In the genomic region with DNA sequence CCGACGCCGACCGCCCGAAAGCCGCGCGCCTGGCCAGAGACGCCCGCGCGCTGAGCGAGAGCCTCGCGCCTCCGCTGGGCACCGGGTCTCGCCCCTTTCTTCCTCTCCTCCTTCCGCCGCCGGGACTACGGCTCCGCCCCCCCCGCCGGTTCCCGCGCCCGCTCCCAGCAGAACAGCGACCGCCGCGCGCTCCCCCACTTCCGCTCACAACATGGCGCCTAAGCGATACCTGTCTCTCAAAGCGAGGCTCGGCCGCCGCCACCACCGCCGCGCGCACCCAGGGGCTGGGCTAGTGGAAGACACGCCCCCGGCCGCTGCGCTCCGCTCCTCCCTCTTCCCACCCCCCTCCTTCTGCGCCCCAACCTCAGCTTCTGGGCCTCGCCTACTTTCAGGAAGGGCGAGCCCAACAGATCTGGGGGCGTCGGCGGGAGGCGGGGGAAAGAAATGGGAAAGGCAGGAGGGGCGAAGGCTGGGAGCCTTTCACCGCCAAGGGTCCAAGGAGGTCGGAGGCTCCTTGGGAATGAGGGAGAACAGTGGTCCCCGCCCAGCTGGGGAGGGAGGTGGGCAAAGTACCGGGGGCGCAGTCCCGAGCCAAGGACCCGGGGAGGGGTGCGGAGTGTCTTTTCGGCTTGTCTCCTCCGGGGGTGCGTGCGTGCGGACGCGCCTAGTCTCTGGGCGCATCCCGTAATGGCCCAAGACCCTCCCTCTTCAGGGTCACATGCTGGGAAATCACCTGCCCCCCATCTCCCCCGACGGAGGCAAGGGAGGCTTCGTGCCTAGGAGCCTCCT, we compare ENCODE assay signal across 1 cellular context.
TF ChIP-seq lines count a peak whose summit lies in the region.

A gene (minus strand): TSS at position 100 of the 789 bp plus-strand sequence. CDS start 277 bp downstream, outside the sequence.

TF ChIP-seq in K562, 482 proteins besides CTCF, POLR2A, EP300 and RAD21 (continued from another document and continues in another):
- TF ChIP-seq, protein P1, sequence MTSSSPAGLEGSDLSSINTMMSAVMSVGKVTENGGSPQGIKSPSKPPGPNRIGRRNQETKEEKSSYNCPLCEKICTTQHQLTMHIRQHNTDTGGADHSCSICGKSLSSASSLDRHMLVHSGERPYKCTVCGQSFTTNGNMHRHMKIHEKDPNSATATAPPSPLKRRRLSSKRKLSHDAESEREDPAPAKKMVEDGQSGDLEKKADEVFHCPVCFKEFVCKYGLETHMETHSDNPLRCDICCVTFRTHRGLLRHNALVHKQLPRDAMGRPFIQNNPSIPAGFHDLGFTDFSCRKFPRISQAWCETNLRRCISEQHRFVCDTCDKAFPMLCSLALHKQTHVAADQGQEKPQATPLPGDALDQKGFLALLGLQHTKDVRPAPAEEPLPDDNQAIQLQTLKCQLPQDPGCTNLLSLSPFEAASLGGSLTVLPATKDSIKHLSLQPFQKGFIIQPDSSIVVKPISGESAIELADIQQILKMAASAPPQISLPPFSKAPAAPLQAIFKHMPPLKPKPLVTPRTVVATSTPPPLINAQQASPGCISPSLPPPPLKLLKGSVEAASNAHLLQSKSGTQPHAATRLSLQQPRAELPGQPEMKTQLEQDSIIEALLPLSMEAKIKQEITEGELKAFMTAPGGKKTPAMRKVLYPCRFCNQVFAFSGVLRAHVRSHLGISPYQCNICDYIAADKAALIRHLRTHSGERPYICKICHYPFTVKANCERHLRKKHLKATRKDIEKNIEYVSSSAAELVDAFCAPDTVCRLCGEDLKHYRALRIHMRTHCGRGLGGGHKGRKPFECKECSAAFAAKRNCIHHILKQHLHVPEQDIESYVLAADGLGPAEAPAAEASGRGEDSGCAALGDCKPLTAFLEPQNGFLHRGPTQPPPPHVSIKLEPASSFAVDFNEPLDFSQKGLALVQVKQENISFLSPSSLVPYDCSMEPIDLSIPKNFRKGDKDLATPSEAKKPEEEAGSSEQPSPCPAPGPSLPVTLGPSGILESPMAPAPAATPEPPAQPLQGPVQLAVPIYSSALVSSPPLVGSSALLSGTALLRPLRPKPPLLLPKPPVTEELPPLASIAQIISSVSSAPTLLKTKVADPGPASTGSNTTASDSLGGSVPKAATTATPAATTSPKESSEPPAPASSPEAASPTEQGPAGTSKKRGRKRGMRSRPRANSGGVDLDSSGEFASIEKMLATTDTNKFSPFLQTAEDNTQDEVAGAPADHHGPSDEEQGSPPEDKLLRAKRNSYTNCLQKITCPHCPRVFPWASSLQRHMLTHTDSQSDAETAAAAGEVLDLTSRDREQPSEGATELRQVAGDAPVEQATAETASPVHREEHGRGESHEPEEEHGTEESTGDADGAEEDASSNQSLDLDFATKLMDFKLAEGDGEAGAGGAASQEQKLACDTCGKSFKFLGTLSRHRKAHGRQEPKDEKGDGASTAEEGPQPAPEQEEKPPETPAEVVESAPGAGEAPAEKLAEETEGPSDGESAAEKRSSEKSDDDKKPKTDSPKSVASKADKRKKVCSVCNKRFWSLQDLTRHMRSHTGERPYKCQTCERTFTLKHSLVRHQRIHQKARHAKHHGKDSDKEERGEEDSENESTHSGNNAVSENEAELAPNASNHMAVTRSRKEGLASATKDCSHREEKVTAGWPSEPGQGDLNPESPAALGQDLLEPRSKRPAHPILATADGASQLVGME (CRISPR knock-in tag; IDR thresholded peaks at IDR 0.05): no peak
- TF ChIP-seq ZNF354B (CRISPR knock-in tag; IDR thresholded peaks at IDR 0.05): no peak
- TF ChIP-seq MTA1 (IDR thresholded peaks at IDR 0.05; ENCODE audit: borderline replicate concordance): no peak
- TF ChIP-seq TCF7 (IDR thresholded peaks at IDR 0.05; ENCODE audit: borderline replicate concordance): no peak
- peak; percentile 69 for TF ChIP-seq CTBP1 (IDR thresholded peaks at IDR 0.05; ENCODE audit: borderline replicate concordance)
- no peak for TF ChIP-seq SRSF9 (IDR thresholded peaks at IDR 0.05; ENCODE audit: borderline replicate concordance, low read depth, low read length)
- TF ChIP-seq WHSC1 (IDR thresholded peaks at IDR 0.05; ENCODE audit: low read length): no peak
- no peak for TF ChIP-seq ZNF197 (CRISPR knock-in tag; IDR thresholded peaks at IDR 0.05; ENCODE audit: low read depth)
- TF ChIP-seq ATF7 (IDR thresholded peaks at IDR 0.05): peak; percentile 35; the same call in 1 of the 2 replicates
- TF ChIP-seq FOXA3 (CRISPR knock-in tag; conservative IDR thresholded peaks at IDR 0.05 in 1 of 2, IDR thresholded peaks at IDR 0.05 in 1 of 2): no peak
- TF ChIP-seq, protein P2, sequence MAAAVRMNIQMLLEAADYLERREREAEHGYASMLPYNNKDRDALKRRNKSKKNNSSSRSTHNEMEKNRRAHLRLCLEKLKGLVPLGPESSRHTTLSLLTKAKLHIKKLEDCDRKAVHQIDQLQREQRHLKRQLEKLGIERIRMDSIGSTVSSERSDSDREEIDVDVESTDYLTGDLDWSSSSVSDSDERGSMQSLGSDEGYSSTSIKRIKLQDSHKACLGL (CRISPR knock-in tag; IDR thresholded peaks at IDR 0.05; ENCODE audit: borderline replicate concordance, poor library complexity, severe bottlenecking): no peak
- TF ChIP-seq, protein P3, sequence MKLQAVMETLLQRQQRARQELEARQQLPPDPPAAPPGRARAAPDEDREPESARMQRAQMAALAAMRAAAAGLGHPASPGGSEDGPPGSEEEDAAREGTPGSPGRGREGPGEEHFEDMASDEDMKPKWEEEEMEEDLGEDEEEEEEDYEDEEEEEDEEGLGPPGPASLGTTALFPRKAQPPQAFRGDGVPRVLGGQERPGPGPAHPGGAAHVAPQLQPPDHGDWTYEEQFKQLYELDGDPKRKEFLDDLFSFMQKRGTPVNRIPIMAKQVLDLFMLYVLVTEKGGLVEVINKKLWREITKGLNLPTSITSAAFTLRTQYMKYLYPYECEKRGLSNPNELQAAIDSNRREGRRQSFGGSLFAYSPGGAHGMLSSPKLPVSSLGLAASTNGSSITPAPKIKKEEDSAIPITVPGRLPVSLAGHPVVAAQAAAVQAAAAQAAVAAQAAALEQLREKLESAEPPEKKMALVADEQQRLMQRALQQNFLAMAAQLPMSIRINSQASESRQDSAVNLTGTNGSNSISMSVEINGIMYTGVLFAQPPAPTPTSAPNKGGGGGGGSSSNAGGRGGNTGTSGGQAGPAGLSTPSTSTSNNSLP (IDR thresholded peaks at IDR 0.05; ENCODE audit: borderline replicate concordance, low read depth, low read length): no peak
- TF ChIP-seq, protein P4, sequence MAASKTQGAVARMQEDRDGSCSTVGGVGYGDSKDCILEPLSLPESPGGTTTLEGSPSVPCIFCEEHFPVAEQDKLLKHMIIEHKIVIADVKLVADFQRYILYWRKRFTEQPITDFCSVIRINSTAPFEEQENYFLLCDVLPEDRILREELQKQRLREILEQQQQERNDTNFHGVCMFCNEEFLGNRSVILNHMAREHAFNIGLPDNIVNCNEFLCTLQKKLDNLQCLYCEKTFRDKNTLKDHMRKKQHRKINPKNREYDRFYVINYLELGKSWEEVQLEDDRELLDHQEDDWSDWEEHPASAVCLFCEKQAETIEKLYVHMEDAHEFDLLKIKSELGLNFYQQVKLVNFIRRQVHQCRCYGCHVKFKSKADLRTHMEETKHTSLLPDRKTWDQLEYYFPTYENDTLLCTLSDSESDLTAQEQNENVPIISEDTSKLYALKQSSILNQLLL (CRISPR knock-in tag; IDR thresholded peaks at IDR 0.05; ENCODE audit: borderline replicate concordance): no peak
- TF ChIP-seq HDAC2 (IDR thresholded peaks at IDR 0.05): no peak
- TF ChIP-seq PCBP2 (IDR thresholded peaks at IDR 0.05; ENCODE audit: low read depth, low read length, poor library complexity, severe bottlenecking): no peak
- TF ChIP-seq ZEB2 (IDR thresholded peaks at IDR 0.05): no peak
- no peak for TF ChIP-seq MCM2 (IDR thresholded peaks at IDR 0.05; ENCODE audit: low read depth)
- no peak for TF ChIP-seq MXI1 (IDR thresholded peaks at IDR 0.05; ENCODE audit: low read depth, low read length)
- TF ChIP-seq ZNF175 (CRISPR knock-in tag; IDR thresholded peaks at IDR 0.05; ENCODE audit: low read depth): no peak
- TF ChIP-seq MEF2D (tag; conservative IDR thresholded peaks at IDR 0.05; ENCODE audit: low read depth): no peak
- TF ChIP-seq ZNF561 (CRISPR knock-in tag; conservative IDR thresholded peaks at IDR 0.05): no peak
- TF ChIP-seq, protein P5, sequence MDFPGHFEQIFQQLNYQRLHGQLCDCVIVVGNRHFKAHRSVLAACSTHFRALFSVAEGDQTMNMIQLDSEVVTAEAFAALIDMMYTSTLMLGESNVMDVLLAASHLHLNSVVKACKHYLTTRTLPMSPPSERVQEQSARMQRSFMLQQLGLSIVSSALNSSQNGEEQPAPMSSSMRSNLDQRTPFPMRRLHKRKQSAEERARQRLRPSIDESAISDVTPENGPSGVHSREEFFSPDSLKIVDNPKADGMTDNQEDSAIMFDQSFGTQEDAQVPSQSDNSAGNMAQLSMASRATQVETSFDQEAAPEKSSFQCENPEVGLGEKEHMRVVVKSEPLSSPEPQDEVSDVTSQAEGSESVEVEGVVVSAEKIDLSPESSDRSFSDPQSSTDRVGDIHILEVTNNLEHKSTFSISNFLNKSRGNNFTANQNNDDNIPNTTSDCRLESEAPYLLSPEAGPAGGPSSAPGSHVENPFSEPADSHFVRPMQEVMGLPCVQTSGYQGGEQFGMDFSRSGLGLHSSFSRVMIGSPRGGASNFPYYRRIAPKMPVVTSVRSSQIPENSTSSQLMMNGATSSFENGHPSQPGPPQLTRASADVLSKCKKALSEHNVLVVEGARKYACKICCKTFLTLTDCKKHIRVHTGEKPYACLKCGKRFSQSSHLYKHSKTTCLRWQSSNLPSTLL (IDR thresholded peaks at IDR 0.05): no peak
- TF ChIP-seq ZNF586 (CRISPR knock-in tag; conservative IDR thresholded peaks at IDR 0.05): no peak
- TF ChIP-seq KDM5B (IDR thresholded peaks at IDR 0.05; ENCODE audit: insufficient replicate concordance, low read depth, low read length): peak; percentile 36
- TF ChIP-seq JUNB (CRISPR knock-in tag; conservative IDR thresholded peaks at IDR 0.05): no peak
- TF ChIP-seq ZNF134 (CRISPR knock-in tag; conservative IDR thresholded peaks at IDR 0.05): no peak
- TF ChIP-seq, protein P6, sequence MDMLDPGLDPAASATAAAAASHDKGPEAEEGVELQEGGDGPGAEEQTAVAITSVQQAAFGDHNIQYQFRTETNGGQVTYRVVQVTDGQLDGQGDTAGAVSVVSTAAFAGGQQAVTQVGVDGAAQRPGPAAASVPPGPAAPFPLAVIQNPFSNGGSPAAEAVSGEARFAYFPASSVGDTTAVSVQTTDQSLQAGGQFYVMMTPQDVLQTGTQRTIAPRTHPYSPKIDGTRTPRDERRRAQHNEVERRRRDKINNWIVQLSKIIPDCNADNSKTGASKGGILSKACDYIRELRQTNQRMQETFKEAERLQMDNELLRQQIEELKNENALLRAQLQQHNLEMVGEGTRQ (CRISPR knock-in tag; IDR thresholded peaks at IDR 0.05): peak; percentile 20; the same call in 1 of the 2 replicates
- TF ChIP-seq SPI1 (IDR thresholded peaks at IDR 0.05; ENCODE audit: borderline replicate concordance, low read depth, low read length): peak; percentile 73; the same call in 1 of the 2 replicates
- TF ChIP-seq, protein P7, sequence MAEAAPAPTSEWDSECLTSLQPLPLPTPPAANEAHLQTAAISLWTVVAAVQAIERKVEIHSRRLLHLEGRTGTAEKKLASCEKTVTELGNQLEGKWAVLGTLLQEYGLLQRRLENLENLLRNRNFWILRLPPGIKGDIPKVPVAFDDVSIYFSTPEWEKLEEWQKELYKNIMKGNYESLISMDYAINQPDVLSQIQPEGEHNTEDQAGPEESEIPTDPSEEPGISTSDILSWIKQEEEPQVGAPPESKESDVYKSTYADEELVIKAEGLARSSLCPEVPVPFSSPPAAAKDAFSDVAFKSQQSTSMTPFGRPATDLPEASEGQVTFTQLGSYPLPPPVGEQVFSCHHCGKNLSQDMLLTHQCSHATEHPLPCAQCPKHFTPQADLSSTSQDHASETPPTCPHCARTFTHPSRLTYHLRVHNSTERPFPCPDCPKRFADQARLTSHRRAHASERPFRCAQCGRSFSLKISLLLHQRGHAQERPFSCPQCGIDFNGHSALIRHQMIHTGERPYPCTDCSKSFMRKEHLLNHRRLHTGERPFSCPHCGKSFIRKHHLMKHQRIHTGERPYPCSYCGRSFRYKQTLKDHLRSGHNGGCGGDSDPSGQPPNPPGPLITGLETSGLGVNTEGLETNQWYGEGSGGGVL (CRISPR knock-in tag; IDR thresholded peaks at IDR 0.05): no peak
- no peak for TF ChIP-seq RNF2 (IDR thresholded peaks at IDR 0.05)
- TF ChIP-seq SRF (CRISPR knock-in tag; IDR thresholded peaks at IDR 0.05): no peak
- TF ChIP-seq, protein P8, sequence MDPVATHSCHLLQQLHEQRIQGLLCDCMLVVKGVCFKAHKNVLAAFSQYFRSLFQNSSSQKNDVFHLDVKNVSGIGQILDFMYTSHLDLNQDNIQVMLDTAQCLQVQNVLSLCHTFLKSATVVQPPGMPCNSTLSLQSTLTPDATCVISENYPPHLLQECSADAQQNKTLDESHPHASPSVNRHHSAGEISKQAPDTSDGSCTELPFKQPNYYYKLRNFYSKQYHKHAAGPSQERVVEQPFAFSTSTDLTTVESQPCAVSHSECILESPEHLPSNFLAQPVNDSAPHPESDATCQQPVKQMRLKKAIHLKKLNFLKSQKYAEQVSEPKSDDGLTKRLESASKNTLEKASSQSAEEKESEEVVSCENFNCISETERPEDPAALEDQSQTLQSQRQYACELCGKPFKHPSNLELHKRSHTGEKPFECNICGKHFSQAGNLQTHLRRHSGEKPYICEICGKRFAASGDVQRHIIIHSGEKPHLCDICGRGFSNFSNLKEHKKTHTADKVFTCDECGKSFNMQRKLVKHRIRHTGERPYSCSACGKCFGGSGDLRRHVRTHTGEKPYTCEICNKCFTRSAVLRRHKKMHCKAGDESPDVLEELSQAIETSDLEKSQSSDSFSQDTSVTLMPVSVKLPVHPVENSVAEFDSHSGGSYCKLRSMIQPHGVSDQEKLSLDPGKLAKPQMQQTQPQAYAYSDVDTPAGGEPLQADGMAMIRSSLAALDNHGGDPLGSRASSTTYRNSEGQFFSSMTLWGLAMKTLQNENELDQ (CRISPR knock-in tag; IDR thresholded peaks at IDR 0.05; ENCODE audit: borderline replicate concordance): no peak
- peak; percentile 54 for TF ChIP-seq TAF1 (IDR thresholded peaks at IDR 0.05; ENCODE audit: control insufficient read depth, extremely low read depth, insufficient read depth, low read length, severe bottlenecking)
- TF ChIP-seq FOS (IDR thresholded peaks at IDR 0.05; ENCODE audit: extremely low read depth, insufficient read length): no peak
- no peak for TF ChIP-seq FUS (optimal IDR thresholded peaks at IDR 0.05; ENCODE audit: low read depth, low read length)
- no peak for TF ChIP-seq CSDE1 (IDR thresholded peaks at IDR 0.05)
- no peak for TF ChIP-seq RHOXF2B (CRISPR knock-in tag; conservative IDR thresholded peaks at IDR 0.05)
